Comparison of ENCODE assay signal across 13 cellular contexts in the genomic region with DNA sequence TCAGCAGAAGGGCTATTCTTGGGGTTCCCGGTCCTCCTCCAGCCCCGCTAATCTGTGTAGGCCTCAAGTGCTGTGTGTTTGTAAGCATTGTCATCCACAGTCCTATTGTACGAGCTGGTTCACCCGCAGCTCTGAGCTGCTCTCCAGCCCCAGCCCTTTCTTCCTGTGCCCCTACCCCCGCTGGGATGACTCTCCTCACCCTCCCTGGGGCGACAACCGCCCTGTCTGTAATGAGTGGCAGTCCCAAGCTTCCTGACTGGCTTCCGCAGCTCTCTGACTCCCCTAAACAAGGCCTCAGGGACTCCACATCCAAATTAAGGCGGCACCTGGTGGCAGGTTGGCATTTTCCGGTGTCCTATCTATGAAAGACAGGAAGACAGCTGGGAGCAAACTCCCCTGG. TPM values are rescaled to one million over a fixed set of nuclear protein-coding genes. Genes with fewer than 3 reads are reported as not detected.
A peak's percentile ranks its signal among the peaks of the same experiment; 100 is the strongest.
DNase-seq lines count a peak whose midpoint lies in the region; ATAC-seq and TF ChIP-seq lines count a peak whose summit lies in the region.
"Had no signal": no experiment of that assay in that cellular context is flagged by ENCODE, and none has a peak within 500 bp of the region (broad histone marks: within the 10 kb centered on the region; RNA-seq: fewer than 3 reads in every experiment).

No MANE protein-coding gene starts in this region.

- CTCF ChIA-PET in activated CD4-positive, alpha-beta T cell treated with anti-CD3 and anti-CD28 coated beads for 36 hours (lab: Charles Lee) = interaction anchor here (0.6 to 3.1 kb wide), 6 partner anchors 10 to 1623 kb away, joined by 3 to 32 read pairs (median 4); no protein-coding TSS in a partner anchor
- CTCF ChIA-PET in activated B cell treated with CpG ODN at 0.5 μM for 24 hours (lab: Charles Lee) = interaction anchor here (0.9 to 2.5 kb wide), 4 partner anchors 10 to 181 kb away, joined by 3 to 15 read pairs (median 9); no protein-coding TSS in a partner anchor

- no peak overlapping the region for H3K4me3 Mint-ChIP-seq in activated CD4-positive, alpha-beta T cell treated with anti-CD3 and anti-CD28 coated beads for 36 hours
- H3K4me3 Mint-ChIP-seq in activated B cell treated with CpG ODN at 0.5 μM for 24 hours = no peak overlapping the region
- H3K4me3 Mint-ChIP-seq: central memory CD8-positive, alpha-beta T cell had no signal

- no peak for TF ChIP-seq CTCF in activated B cell treated with CpG ODN at 0.5 μM for 24 hours (IDR thresholded peaks at IDR 0.05)

- no peak overlapping the region for H3K4me3 ChIP-seq in skeletal muscle tissue (ENCODE audit: low read length in 3 of 3)
- H3K4me3 ChIP-seq: ovary had no signal

- H3K36me3 ChIP-seq in skeletal muscle tissue (ENCODE audit: control insufficient read depth in 3 of 3, insufficient read depth in 3 of 3, low read length in 3 of 3) = peaks cover 26 to 37% (median 33%) of the 10 kb centered on the region in 3 donors
- H3K36me3 ChIP-seq: ovary had no signal

- H3K27me3 ChIP-seq in skeletal muscle tissue (ENCODE audit: control insufficient read depth in 3 of 3, insufficient read depth in 3 of 3, low read length in 3 of 3) = no peaks in the 10 kb centered on the region
- H3K27me3 ChIP-seq: ovary had no signal

- H3K9ac ChIP-seq in skeletal muscle tissue (ENCODE audit: low read depth in 1 of 3, low read length in 3 of 3) = no peak overlapping the region

- no peaks in the 10 kb centered on the region for H3K27me3 Mint-ChIP-seq in activated CD4-positive, alpha-beta T cell treated with anti-CD3 and anti-CD28 coated beads for 36 hours
- H3K27me3 Mint-ChIP-seq in activated B cell treated with CpG ODN at 0.5 μM for 24 hours = no peaks in the 10 kb centered on the region
- H3K27me3 Mint-ChIP-seq: central memory CD8-positive, alpha-beta T cell had no signal

- H3K9me3 Mint-ChIP-seq in activated CD4-positive, alpha-beta T cell treated with anti-CD3 and anti-CD28 coated beads for 36 hours (ENCODE audit: low read depth) = no peaks in the 10 kb centered on the region
- H3K9me3 Mint-ChIP-seq in activated B cell treated with CpG ODN at 0.5 μM for 24 hours = no peaks in the 10 kb centered on the region
- H3K9me3 Mint-ChIP-seq: central memory CD8-positive, alpha-beta T cell had no signal

- no peaks in the 10 kb centered on the region for H3K9me3 ChIP-seq in skeletal muscle tissue (ENCODE audit: control insufficient read depth in 3 of 3, low read length in 3 of 3)
- H3K9me3 ChIP-seq: ovary had no signal

- H3K27ac Mint-ChIP-seq in activated CD4-positive, alpha-beta T cell treated with anti-CD3 and anti-CD28 coated beads for 36 hours = peak overlapping the region; percentile 8
- H3K27ac Mint-ChIP-seq in activated B cell treated with CpG ODN at 0.5 μM for 24 hours = peak overlapping the region; percentile 24

- intact Hi-C loops in activated CD4-positive, alpha-beta T cell treated with anti-CD3 and anti-CD28 coated beads for 36 hours (cut with DNase I, micrococcal nuclease) = no loop called here
- intact Hi-C loops in activated B cell treated with CpG ODN at 0.5 μM for 24 hours (cut with micrococcal nuclease) = no loop called here

- peaks cover 35 to 44% (median 41%) of the 10 kb centered on the region in 3 donors for H3K4me1 ChIP-seq in skeletal muscle tissue (ENCODE audit: control insufficient read depth in 3 of 3, insufficient read depth in 3 of 3, low read length in 3 of 3)

- H3K36me3 Mint-ChIP-seq in activated CD4-positive, alpha-beta T cell treated with anti-CD3 and anti-CD28 coated beads for 36 hours (ENCODE audit: low read depth) = peaks cover 2% of the 10 kb centered on the region
- H3K36me3 Mint-ChIP-seq in activated B cell treated with CpG ODN at 0.5 μM for 24 hours (ENCODE audit: low read depth) = peaks cover 42% of the 10 kb centered on the region

- peak overlapping the region; percentile 12 for H3K27ac ChIP-seq in skeletal muscle tissue (ENCODE audit: low read depth, low read length)
- H3K27ac ChIP-seq: ovary had no signal

- peak; percentile 31 for DNase-seq in activated CD4-positive, alpha-beta T cell treated with anti-CD3 and anti-CD28 coated beads for 36 hours
- no peak for DNase-seq in activated CD4-positive, alpha-beta T cell treated with anti-CD3 and anti-CD28 coated beads, Interleukin-2, amount 50 U/mL, for 4 hours
- DNase-seq in Kasumi-1 (lab: John Stamatoyannopoulos, UW) (peak; percentile 82 to 91), activated B cell treated with CpG ODN at 0.5 μM for 24 hours (no peak), SIG-M5 (lab: John Stamatoyannopoulos, UW) (no peak)
- DNase-seq: islet precursor cell, MM.1S, ovary, small intestine had no signal

- peaks cover 31% of the 10 kb centered on the region for H3K4me1 Mint-ChIP-seq in activated CD4-positive, alpha-beta T cell treated with anti-CD3 and anti-CD28 coated beads for 36 hours
- H3K4me1 Mint-ChIP-seq in activated B cell treated with CpG ODN at 0.5 μM for 24 hours = peaks cover 36% of the 10 kb centered on the region

- peak; percentile 43 for ATAC-seq in activated CD4-positive, alpha-beta T cell treated with anti-CD3 and anti-CD28 coated beads for 36 hours
- peak; percentile 14 for ATAC-seq in activated B cell treated with CpG ODN at 0.5 μM for 24 hours (ENCODE audit: low read depth)
- ATAC-seq in GM18517 (IDR thresholded peaks at IDR 0.05; ENCODE audit: unreplicated experiment) = no peak
- no peak for ATAC-seq in HG03442 (IDR thresholded peaks at IDR 0.05; ENCODE audit: unreplicated experiment)

- POLR2A ChIA-PET in activated CD4-positive, alpha-beta T cell treated with anti-CD3 and anti-CD28 coated beads for 36 hours (lab: Charles Lee) = interaction anchor here (0.8 kb wide), 1 partner anchor 35 kb away, joined by 3 read pairs; no protein-coding TSS in a partner anchor
- POLR2A ChIA-PET in activated B cell treated with CpG ODN at 0.5 μM for 24 hours (lab: Charles Lee) = interaction anchor here (0.6 to 0.7 kb wide), 2 partner anchors 9 to 110 kb away, joined by 3 to 4 read pairs; no protein-coding TSS in a partner anchor

RNA-seq across cellular contexts. Expression of gene TFF3, which starts 45.8 kb away (rescaled TPM):
- not detected for total RNA-seq in activated CD4-positive, alpha-beta T cell treated with anti-CD3 and anti-CD28 coated beads for 36 hours
- total RNA-seq in activated B cell treated with CpG ODN at 0.5 μM for 24 hours (not detected in 2 replicates), skeletal muscle tissue (5.2 TPM)

RNA-seq across cellular contexts. Expression of gene ABCG1, which starts 50.4 kb away (rescaled TPM):
- 10 to 100 TPM; 11.6 to 16.3 TPM for total RNA-seq in activated CD4-positive, alpha-beta T cell treated with anti-CD3 and anti-CD28 coated beads for 36 hours
- total RNA-seq in activated B cell treated with CpG ODN at 0.5 μM for 24 hours (2.3 and 3.4 TPM in 2 replicates), skeletal muscle tissue (20.4 TPM)

Comparison
In these comparisons a context has a peak if more than half of its experiments do, and no peak if none do; other contexts are left out.
1. DNase-seq: peak in activated CD4-positive, alpha-beta T cell treated with anti-CD3 and anti-CD28 coated beads for 36 hours (single experiment) and Kasumi-1 (2 of 2); none in activated CD4-positive, alpha-beta T cell treated with anti-CD3 and anti-CD28 coated beads, Interleukin-2, amount 50 U/mL, for 4 hours (0 of 2), activated B cell treated with CpG ODN at 0.5 μM for 24 hours (single experiment) and SIG-M5 (single experiment).
2. ATAC-seq: peak in activated CD4-positive, alpha-beta T cell treated with anti-CD3 and anti-CD28 coated beads for 36 hours (single experiment) and activated B cell treated with CpG ODN at 0.5 μM for 24 hours (single experiment); none in GM18517 (single experiment) and HG03442 (single experiment).